In genomic region chr2:19866741-19867140, GRCh38 we compare ENCODE assay signal across 23 cellular contexts. TPM values are rescaled to one million over a fixed set of nuclear protein-coding genes. Genes with fewer than 3 reads are reported as not detected.
A peak's percentile ranks its signal among the peaks of the same experiment; 100 is the strongest.
DNase-seq lines count a peak whose midpoint lies in the region; ATAC-seq, FAIRE-seq and TF ChIP-seq lines count a peak whose summit lies in the region.
"Had no signal": no experiment of that assay in that cellular context is flagged by ENCODE, and none has a peak within 500 bp of the region (broad histone marks: within the 10 kb centered on the region; RNA-seq: fewer than 3 reads in every experiment).

No MANE protein-coding gene starts in this region.

- no peak overlapping the region for H3K27ac ChIP-seq in kidney (ENCODE audit: low read depth in 2 of 2, low read length in 2 of 2)
- no peak overlapping the region for H3K27ac ChIP-seq in spleen
- H3K27ac ChIP-seq: gastroesophageal sphincter, RWPE1 had no signal

- ATAC-seq in GM18508 (IDR thresholded peaks at IDR 0.05; ENCODE audit: insufficient read depth, unreplicated experiment) (peak; percentile 82), GM19468 (IDR thresholded peaks at IDR 0.05; ENCODE audit: extremely low read depth, unreplicated experiment) (peak; percentile 30), HG03060 (IDR thresholded peaks at IDR 0.05; ENCODE audit: low read depth, unreplicated experiment) (peak; percentile 34)
- ATAC-seq: gastroesophageal sphincter; right cardiac atrium; stimulated activated naive CD8-positive, alpha-beta T cell treated with anti-CD3 and anti-CD28 coated beads, Interleukin-15, Interleukin-2, amounts not matched to agents 100 U/mL and 50 U/mL, for 24 hours had no signal

- TF ChIP-seq POLR2A in spleen (IDR thresholded peaks at IDR 0.05) = no peak

- WGBS in spleen, 5 donors = 87 to 96% (median 88%) methylated on average over 2 of the region's 2 CpGs

- H3K4me3 ChIP-seq in kidney (ENCODE audit: low read length in 2 of 2) (no peak overlapping the region), spleen (no peak overlapping the region)
- H3K4me3 ChIP-seq: gastroesophageal sphincter had no signal

- FAIRE-seq in kidney (lab: Jason Lieb, UNC) = no peak
- FAIRE-seq: GM19239 had no signal

- H3K4me1 ChIP-seq in kidney (ENCODE audit: control insufficient read depth in 1 of 2, insufficient read depth in 1 of 2, low read depth in 1 of 2, low read length in 2 of 2) (peaks cover 0 to 4% of the 10 kb centered on the region in 2 donors), spleen (peaks cover 7 to 33% (median 23%) of the 10 kb centered on the region in 6 donors)

- TF ChIP-seq CTCF in kidney (IDR thresholded peaks at IDR 0.05; ENCODE audit: borderline replicate concordance, extremely low read depth, insufficient read depth) = no peak
- no peak for TF ChIP-seq CTCF in spleen (IDR thresholded peaks at IDR 0.05 in 8 of 11, conservative IDR thresholded peaks at IDR 0.05 in 3 of 11)

- no peaks in the 10 kb centered on the region for H3K36me3 ChIP-seq in kidney (ENCODE audit: control insufficient read depth in 1 of 2, insufficient read depth in 2 of 2, low read length in 2 of 2)
- H3K36me3 ChIP-seq in spleen = no peaks in the 10 kb centered on the region
- H3K36me3 ChIP-seq: gastroesophageal sphincter had no signal

- H3K9me3 ChIP-seq in kidney (ENCODE audit: control insufficient read depth in 1 of 2, low read length in 2 of 2) = no peaks in the 10 kb centered on the region
- no peaks in the 10 kb centered on the region for H3K9me3 ChIP-seq in spleen
- H3K9me3 ChIP-seq: gastroesophageal sphincter had no signal

- peak; percentile 24 for DNase-seq in HK-2 (ENCODE audit: unreplicated experiment)
- DNase-seq in NCI-H2171 (lab: John Stamatoyannopoulos, UW) = no peak
- DNase-seq in kidney = no peak
- DNase-seq in DMS53 treated with DMSO at 0.1 percent for 48 hours (lab: John Stamatoyannopoulos, UW; ENCODE audit: unreplicated experiment) = no peak
- DNase-seq in spleen = no peak
- DNase-seq: activated CD4-positive, alpha-beta T cell treated with anti-CD3 and anti-CD28 coated beads, Interleukin-2, amount 10 ng/mL, durations not matched to agents 24 days and 14 days; activated CD8-positive, alpha-beta memory T cell treated with anti-CD3 and anti-CD28 coated beads, Interleukin-2, amount 50 U/mL, for 48 hours; amygdala; CD4-positive, CD25-positive, alpha-beta regulatory T cell; erythroblast; IMR-90; NCI-H1930; NCI-H446; nucleus accumbens; right cardiac atrium; stimulated activated naive CD8-positive, alpha-beta T cell treated with anti-CD3 and anti-CD28 coated beads, Interleukin-15, Interleukin-2, amounts not matched to agents 100 U/mL and 50 U/mL, for 24 hours; trophoblast cell had no signal

- H3K9ac ChIP-seq in kidney (ENCODE audit: low read length in 2 of 2) = no peak overlapping the region

- intact Hi-C loops in kidney (cut with DNase I) (loop anchor here (10.0 kb wide), 1 partner anchor 502 kb away; no protein-coding TSS in a partner anchor), spleen (cut with DNase I; ENCODE audit: low total_unique reads) (loop anchor here (10.0 kb wide), 2 partner anchors 492 to 522 kb away; no protein-coding TSS in a partner anchor)

- peaks cover 0 to 19% (median 0%) of the 10 kb centered on the region in 7 donors for H3K27me3 ChIP-seq in spleen (replicated peaks in 1 of 7)
- H3K27me3 ChIP-seq: gastroesophageal sphincter had no signal

RNA-seq across cellular contexts. Expression of gene TTC32, which starts 35.0 kb away (rescaled TPM):
- total RNA-seq in kidney = 17.7 TPM
- 8.6 TPM for polyA plus RNA-seq in kidney (ENCODE audit: insufficient read depth, low read depth, low replicate concordance)
- 10 to 100 TPM; 17.7 to 32.8 (median 24.5) TPM for total RNA-seq in spleen
- polyA plus RNA-seq in spleen = 10 to 100 TPM; 24.8 to 47.6 (median 32.1) TPM

Comparison
In these comparisons a context has a peak if more than half of its experiments do, and no peak if none do; other contexts are left out.
1. ATAC-seq: peak in every context shown above with its lines; median percentile 82 in GM18508; 34 in HG03060; 30 in GM19468.